ENCODE assay signal across 13 cellular contexts in genomic region chr2:241620419-241620769, GRCh38. TPM values are rescaled to one million over a fixed set of nuclear protein-coding genes. Genes with fewer than 3 reads are reported as not detected.
DNase-seq lines count a peak whose midpoint lies in the region; ATAC-seq and FAIRE-seq lines count a peak whose summit lies in the region.
"Had no signal": no experiment of that assay in that cellular context is flagged by ENCODE, and none has a peak within 500 bp of the region (broad histone marks: within the 10 kb centered on the region; RNA-seq: fewer than 3 reads in every experiment).

No MANE protein-coding gene starts in this region.

- peak; percentile 86 to 89 for ATAC-seq in activated T-cell treated with anti-CD3 and anti-CD28 coated beads, Interleukin-2, amount 50 U/mL, for 4 hours
- peak; percentile 91 for ATAC-seq in stimulated activated naive CD8-positive, alpha-beta T cell treated with anti-CD3 and anti-CD28 coated beads, Interleukin-15, amount 100 ng/mL, for 72 hours
- ATAC-seq in GM18519 (IDR thresholded peaks at IDR 0.05; ENCODE audit: low FRiP score, unreplicated experiment): no peak
- ATAC-seq: left lung had no signal

- H3K4me1 Mint-ChIP-seq in activated naive CD4-positive, alpha-beta T cell treated with anti-CD3 and anti-CD28 coated beads, Interleukin-2, amount 10 ng/mL, durations not matched to agents 7 days and 5 days: peaks cover 33% of the 10 kb centered on the region
- peaks cover 41% of the 10 kb centered on the region for H3K4me1 Mint-ChIP-seq in activated T-cell treated with anti-CD3 and anti-CD28 coated beads, Interleukin-2, amount 50 U/mL, for 4 hours (ENCODE audit: low read depth)
- peaks cover 60% of the 10 kb centered on the region for H3K4me1 Mint-ChIP-seq in stimulated activated naive CD8-positive, alpha-beta T cell treated with anti-CD3 and anti-CD28 coated beads, Interleukin-15, amount 100 ng/mL, for 72 hours

- no peaks in the 10 kb centered on the region for H3K27me3 Mint-ChIP-seq in activated naive CD4-positive, alpha-beta T cell treated with anti-CD3 and anti-CD28 coated beads, Interleukin-2, amount 10 ng/mL, durations not matched to agents 7 days and 5 days
- H3K27me3 Mint-ChIP-seq in activated T-cell treated with anti-CD3 and anti-CD28 coated beads, Interleukin-2, amount 50 U/mL, for 4 hours (ENCODE audit: low read depth): no peaks in the 10 kb centered on the region
- no peaks in the 10 kb centered on the region for H3K27me3 Mint-ChIP-seq in stimulated activated naive CD8-positive, alpha-beta T cell treated with anti-CD3 and anti-CD28 coated beads, Interleukin-15, amount 100 ng/mL, for 72 hours
- H3K27me3 Mint-ChIP-seq: activated naive CD8-positive, alpha-beta T cell treated with anti-CD3 and anti-CD28 coated beads, Interleukin-2, amount 10 ng/mL, durations not matched to agents 7 days and 5 days had no signal

- DNase-seq in activated naive CD4-positive, alpha-beta T cell treated with Interleukin-2 at 50 U/mL for 16 hours: peak; percentile 78
- DNase-seq in activated naive CD4-positive, alpha-beta T cell treated with anti-CD3 and anti-CD28 coated beads, Interleukin-2, amount 10 ng/mL, durations not matched to agents 7 days and 5 days: no peak
- no peak for DNase-seq in activated T-cell treated with anti-CD3 and anti-CD28 coated beads, Interleukin-2, amount 50 U/mL, for 4 hours
- DNase-seq in kidney tubule cell (ENCODE audit: low spot score): peak; percentile 20
- DNase-seq in stimulated activated naive CD8-positive, alpha-beta T cell treated with anti-CD3 and anti-CD28 coated beads, Interleukin-15, amount 100 ng/mL, for 72 hours: peak; percentile 26 to 77
- no peak for DNase-seq in HTR-8/SVneo (ENCODE audit: insufficient read length, low spot score)
- no peak for DNase-seq in GOT3 (lab: John Stamatoyannopoulos, UW)
- DNase-seq: activated naive CD8-positive, alpha-beta T cell treated with anti-CD3 and anti-CD28 coated beads, Interleukin-2, amount 10 ng/mL, durations not matched to agents 7 days and 5 days; esophagus squamous epithelium; retina had no signal

- no peak overlapping the region for H3K27ac Mint-ChIP-seq in activated naive CD4-positive, alpha-beta T cell treated with anti-CD3 and anti-CD28 coated beads, Interleukin-2, amount 10 ng/mL, durations not matched to agents 7 days and 5 days
- H3K27ac Mint-ChIP-seq in stimulated activated naive CD8-positive, alpha-beta T cell treated with anti-CD3 and anti-CD28 coated beads, Interleukin-15, amount 100 ng/mL, for 72 hours: no peak overlapping the region

- no peak overlapping the region for H3K4me3 Mint-ChIP-seq in activated naive CD4-positive, alpha-beta T cell treated with anti-CD3 and anti-CD28 coated beads, Interleukin-2, amount 10 ng/mL, durations not matched to agents 7 days and 5 days
- H3K4me3 Mint-ChIP-seq in activated T-cell treated with anti-CD3 and anti-CD28 coated beads, Interleukin-2, amount 50 U/mL, for 4 hours: no peak overlapping the region
- no peak overlapping the region for H3K4me3 Mint-ChIP-seq in stimulated activated naive CD8-positive, alpha-beta T cell treated with anti-CD3 and anti-CD28 coated beads, Interleukin-15, amount 100 ng/mL, for 72 hours
- H3K4me3 Mint-ChIP-seq: activated naive CD8-positive, alpha-beta T cell treated with anti-CD3 and anti-CD28 coated beads, Interleukin-2, amount 10 ng/mL, durations not matched to agents 7 days and 5 days had no signal

- FAIRE-seq in HTR-8/SVneo (lab: Jason Lieb, UNC): no peak
- FAIRE-seq: RCC 7860 had no signal

- H3K36me3 Mint-ChIP-seq in activated naive CD4-positive, alpha-beta T cell treated with anti-CD3 and anti-CD28 coated beads, Interleukin-2, amount 10 ng/mL, durations not matched to agents 7 days and 5 days: peaks cover 21% of the 10 kb centered on the region
- H3K36me3 Mint-ChIP-seq in activated T-cell treated with anti-CD3 and anti-CD28 coated beads, Interleukin-2, amount 50 U/mL, for 4 hours (ENCODE audit: insufficient read depth): peaks cover 18% of the 10 kb centered on the region

- H3K9me3 Mint-ChIP-seq in activated naive CD4-positive, alpha-beta T cell treated with anti-CD3 and anti-CD28 coated beads, Interleukin-2, amount 10 ng/mL, durations not matched to agents 7 days and 5 days: no peaks in the 10 kb centered on the region
- H3K9me3 Mint-ChIP-seq in activated T-cell treated with anti-CD3 and anti-CD28 coated beads, Interleukin-2, amount 50 U/mL, for 4 hours: peaks cover 3% of the 10 kb centered on the region
- H3K9me3 Mint-ChIP-seq in stimulated activated naive CD8-positive, alpha-beta T cell treated with anti-CD3 and anti-CD28 coated beads, Interleukin-15, amount 100 ng/mL, for 72 hours: peaks cover 0 to 17% of the 10 kb centered on the region in 2 donors
- H3K9me3 Mint-ChIP-seq: activated naive CD8-positive, alpha-beta T cell treated with anti-CD3 and anti-CD28 coated beads, Interleukin-2, amount 10 ng/mL, durations not matched to agents 7 days and 5 days had no signal

- CTCF ChIA-PET in activated naive CD4-positive, alpha-beta T cell treated with anti-CD3 and anti-CD28 coated beads, Interleukin-2, amount 10 ng/mL, durations not matched to agents 7 days and 5 days (lab: Charles Lee): no interaction called here

RNA-seq across cellular contexts. Expression of gene THAP4, which starts 16.6 kb away (rescaled TPM):
- total RNA-seq in activated T-cell treated with anti-CD3 and anti-CD28 coated beads, Interleukin-2, amount 50 U/mL, for 4 hours: 10 to 100 TPM; 58.6 to 61.8 (median 59.0) TPM

RNA-seq across cellular contexts. Expression of gene ATG4B, which starts 17.1 kb away (rescaled TPM):
- total RNA-seq in activated T-cell treated with anti-CD3 and anti-CD28 coated beads, Interleukin-2, amount 50 U/mL, for 4 hours: 10 to 100 TPM; 72.6 to 82.4 (median 75.3) TPM

Comparison
In these comparisons a context has a peak if more than half of its experiments do, and no peak if none do; other contexts are left out.
1. DNase-seq: peak in activated naive CD4-positive, alpha-beta T cell treated with Interleukin-2 at 50 U/mL for 16 hours (single experiment), kidney tubule cell (single experiment) and stimulated activated naive CD8-positive, alpha-beta T cell treated with anti-CD3 and anti-CD28 coated beads, Interleukin-15, amount 100 ng/mL, for 72 hours (2 of 2); none in activated naive CD4-positive, alpha-beta T cell treated with anti-CD3 and anti-CD28 coated beads, Interleukin-2, amount 10 ng/mL, durations not matched to agents 7 days and 5 days (single experiment), activated T-cell treated with anti-CD3 and anti-CD28 coated beads, Interleukin-2, amount 50 U/mL, for 4 hours (single experiment), HTR-8/SVneo (single experiment) and GOT3 (single experiment).